8 cellular contexts compared by ENCODE assay signal in genomic region chr1:154423303-154423987, GRCh38. TPM values are rescaled to one million over a fixed set of nuclear protein-coding genes. Genes with fewer than 3 reads are reported as not detected.
DNase-seq lines count a peak whose midpoint lies in the region; ATAC-seq and TF ChIP-seq lines count a peak whose summit lies in the region.

No MANE protein-coding gene starts in this region.

- H3K4me1 ChIP-seq in SJSA1 (replicated peaks), result peaks cover 82% of the 10 kb centered on the region
- peaks cover 62% of the 10 kb centered on the region for H3K4me1 ChIP-seq in fibroblast of lung (ENCODE audit: control insufficient read depth, extremely low read depth, insufficient read depth, low read length)
- peaks cover 60% of the 10 kb centered on the region for H3K4me1 ChIP-seq in rectal smooth muscle tissue (ENCODE audit: control insufficient read depth, insufficient read depth, low read length)

- no peak for ATAC-seq in HG02840 (IDR thresholded peaks at IDR 0.05; ENCODE audit: low FRiP score, unreplicated experiment)

- H2AFZ ChIP-seq in fibroblast of lung (ENCODE audit: low read length), result no peak overlapping the region

- no peak for TF ChIP-seq CTCF in fibroblast of lung (conservative IDR thresholded peaks at IDR 0.05 in 1 of 2, IDR thresholded peaks at IDR 0.05 in 1 of 2; ENCODE audit: low read depth in 1 of 2, low read length in 2 of 2)

- peak; percentile 83 for DNase-seq in COLO829 (ENCODE audit: low spot score)
- DNase-seq in SJSA1 (ENCODE audit: low read depth in 1 of 2, low spot score in 2 of 2), result peak in 1 of 2 experiments; percentile 60
- DNase-seq in fibroblast of lung (ENCODE audit: low read depth in 2 of 2), result peak; percentile 66 to 79
- DNase-seq in SIG-M5 (lab: John Stamatoyannopoulos, UW), result no peak
- DNase-seq in OCI-M2 (lab: John Stamatoyannopoulos, UW; ENCODE audit: unreplicated experiment), result no peak
- no peak for DNase-seq in cerebellar nuclear complex (lab: John Stamatoyannopoulos, UW)

- H3K9ac ChIP-seq in fibroblast of lung (ENCODE audit: insufficient read depth, low read length) (no peak overlapping the region), rectal smooth muscle tissue (ENCODE audit: low read length) (no peak overlapping the region)

- H3K9me3 ChIP-seq in SJSA1 (replicated peaks) (no peaks in the 10 kb centered on the region), fibroblast of lung (ENCODE audit: control insufficient read depth, insufficient read depth, low read depth, low read length) (no peaks in the 10 kb centered on the region)

- peaks cover 4% of the 10 kb centered on the region for H3K79me2 ChIP-seq in fibroblast of lung (ENCODE audit: control insufficient read depth, insufficient read depth, low read length)

- no peak overlapping the region for H3K4me3 ChIP-seq in SJSA1
- H3K4me3 ChIP-seq in fibroblast of lung (replicated peaks in 1 of 4; ENCODE audit: control extremely low read depth in 1 of 4, insufficient read depth in 1 of 4, low read depth in 3 of 4, low read length in 4 of 4), result no peak overlapping the region
- H3K4me3 ChIP-seq in rectal smooth muscle tissue (ENCODE audit: low read length), result peak overlapping the region; percentile 4

- H4K20me1 ChIP-seq in fibroblast of lung (ENCODE audit: control insufficient read depth, extremely low read depth, insufficient read depth, low read length), result no peaks in the 10 kb centered on the region

- H3K4me2 ChIP-seq in fibroblast of lung (ENCODE audit: extremely low read depth, insufficient read depth, low read length), result peak overlapping the region; percentile 4

- H3K36me3 ChIP-seq in SJSA1, result no peaks in the 10 kb centered on the region; the same call in 1 of the 2 replicates
- peaks cover 2% of the 10 kb centered on the region for H3K36me3 ChIP-seq in fibroblast of lung (ENCODE audit: control insufficient read depth, insufficient read depth, low read length)
- H3K36me3 ChIP-seq in rectal smooth muscle tissue (ENCODE audit: control insufficient read depth, insufficient read depth, low read length), result no peaks in the 10 kb centered on the region

- H3K27me3 ChIP-seq in SJSA1 (replicated peaks) (no peaks in the 10 kb centered on the region), fibroblast of lung (ENCODE audit: control insufficient read depth, insufficient read depth, low read length) (no peaks in the 10 kb centered on the region), rectal smooth muscle tissue (ENCODE audit: control insufficient read depth, insufficient read depth, low read length) (no peaks in the 10 kb centered on the region)

- peak overlapping the region; percentile 67 for H3K27ac ChIP-seq in SJSA1
- peak overlapping the region; percentile 18 for H3K27ac ChIP-seq in fibroblast of lung (ENCODE audit: insufficient read depth, low read length)
- peak overlapping the region; percentile 76 for H3K27ac ChIP-seq in rectal smooth muscle tissue (ENCODE audit: low read depth, low read length)

RNA-seq across cellular contexts. Expression of gene IL6R, which starts 18.3 kb away (rescaled TPM):
- total RNA-seq in SJSA1 (2014; rRNA removed; shearing (Covaris generic)), result 22.4 and 32.6 TPM in 2 replicates
- 12.8 and 21.0 TPM in 2 replicates for total RNA-seq in fibroblast of lung
- polyA plus RNA-seq in fibroblast of lung, result 14.5 and 22.7 TPM in 2 replicates
- 6.8 and 14.9 TPM in 2 replicates for polyA plus RNA-seq in fibroblast of lung (2012)
- polyA minus RNA-seq in fibroblast of lung (ENCODE audit: low replicate concordance), result 58.6 and 102 TPM in 2 replicates

Comparison
In these comparisons a context has a peak if more than half of its experiments do, and no peak if none do; other contexts are left out.
1. DNase-seq: peak in COLO829 (single experiment) and fibroblast of lung (2 of 2); none in SIG-M5 (single experiment), OCI-M2 (single experiment) and cerebellar nuclear complex (0 of 2).
2. H3K27ac ChIP-seq: peak in every context shown above with its lines; median percentile 76 in rectal smooth muscle tissue; 67 in SJSA1; 18 in fibroblast of lung.